14 cellular contexts compared by ENCODE assay signal in genomic region chr2:190537765-190538164, GRCh38.
DNase-seq lines count a peak whose midpoint lies in the region; ATAC-seq, FAIRE-seq and TF ChIP-seq lines count a peak whose summit lies in the region.
"Had no signal": no experiment of that assay in that cellular context is flagged by ENCODE, and none has a peak within 500 bp of the region (broad histone marks: within the 10 kb centered on the region; RNA-seq: fewer than 3 reads in every experiment).

No MANE protein-coding gene starts in this region.

- TF ChIP-seq POLR2A in H54 (IDR thresholded peaks at IDR 0.05; ENCODE audit: low read depth, low read length), result no peak

- H3K9me3 ChIP-seq in HEK293 (ENCODE audit: control insufficient read depth, insufficient read depth, low read depth, low read length), result no peaks in the 10 kb centered on the region
- H3K9me3 ChIP-seq: pancreas had no signal

- FAIRE-seq in H54 (lab: Jason Lieb, UNC), result no peak
- FAIRE-seq: pancreas had no signal

- TF ChIP-seq CTCF in AG10803 (conservative IDR thresholded peaks at IDR 0.05; ENCODE audit: low read length) (no peak), HEK293 (tag by site-specific recombination; IDR thresholded peaks at IDR 0.05) (no peak)

- CTCF ChIA-PET in HEK293 (lab: Yijun Ruan, JAX), result no interaction called here

- peaks cover 0 to 6% of the 10 kb centered on the region in 2 experiments; a peak in 1 of 3 replicates for H3K36me3 ChIP-seq in HEK293 (ENCODE audit: control insufficient read depth in 2 of 2, insufficient read depth in 1 of 2, low read length in 2 of 2)
- H3K36me3 ChIP-seq: pancreas had no signal

- POLR2A ChIA-PET in HEK293 (lab: Yijun Ruan, JAX), result no interaction called here

- no peak overlapping the region for H3K27ac ChIP-seq in HEK293 (ENCODE audit: extremely low read depth, low read depth, low read length)
- H3K27ac ChIP-seq: body of pancreas, pancreas had no signal

- ATAC-seq in GM18519 (IDR thresholded peaks at IDR 0.05; ENCODE audit: low FRiP score, unreplicated experiment) (no peak), HG03135 (IDR thresholded peaks at IDR 0.05; ENCODE audit: unreplicated experiment) (no peak)
- ATAC-seq: body of pancreas; pancreas; stimulated activated naive CD8-positive, alpha-beta T cell treated with anti-CD3 and anti-CD28 coated beads, Interleukin-15, amount 100 ng/mL, for 72 hours had no signal

- H3K4me1 ChIP-seq in HEK293 (ENCODE audit: control insufficient read depth, insufficient read depth, low read length), result no peaks in the 10 kb centered on the region

- H3K4me3 ChIP-seq in AG10803 (ENCODE audit: low read length) (no peak overlapping the region), HEK293 (ENCODE audit: low read depth, low read length) (no peak overlapping the region)
- H3K4me3 ChIP-seq: body of pancreas, pancreas had no signal

- peak; percentile 45 for DNase-seq in AG10803 (ENCODE audit: low read depth)
- peak; percentile 41 for DNase-seq in T1000 (lab: John Stamatoyannopoulos, UW)
- DNase-seq in glomerular visceral epithelial cell (ENCODE audit: extremely low spot score), result peak; percentile 39
- DNase-seq in H54 (ENCODE audit: insufficient read length, low spot score), result no peak
- no peak for DNase-seq in activated CD4-positive, alpha-beta T cell treated with anti-CD3 and anti-CD28 coated beads, Interleukin-2, amount 50 U/mL, for 1 hour
- DNase-seq: activated gamma-delta T cell treated with Interleukin-2 at 50 U/mL for 16 hours; body of pancreas; H9; NCI-H2107; pancreas; stimulated activated naive CD8-positive, alpha-beta T cell treated with anti-CD3 and anti-CD28 coated beads, Interleukin-15, amount 100 ng/mL, for 72 hours had no signal

TF ChIP-seq in HEK293, 187 proteins besides CTCF, POLR2A, EP300 and RAD21:
- TF ChIP-seq SETDB1 (IDR thresholded peaks at IDR 0.05; ENCODE audit: insufficient read length, low read length), result peak; percentile 59
- TF ChIP-seq, protein P1, sequence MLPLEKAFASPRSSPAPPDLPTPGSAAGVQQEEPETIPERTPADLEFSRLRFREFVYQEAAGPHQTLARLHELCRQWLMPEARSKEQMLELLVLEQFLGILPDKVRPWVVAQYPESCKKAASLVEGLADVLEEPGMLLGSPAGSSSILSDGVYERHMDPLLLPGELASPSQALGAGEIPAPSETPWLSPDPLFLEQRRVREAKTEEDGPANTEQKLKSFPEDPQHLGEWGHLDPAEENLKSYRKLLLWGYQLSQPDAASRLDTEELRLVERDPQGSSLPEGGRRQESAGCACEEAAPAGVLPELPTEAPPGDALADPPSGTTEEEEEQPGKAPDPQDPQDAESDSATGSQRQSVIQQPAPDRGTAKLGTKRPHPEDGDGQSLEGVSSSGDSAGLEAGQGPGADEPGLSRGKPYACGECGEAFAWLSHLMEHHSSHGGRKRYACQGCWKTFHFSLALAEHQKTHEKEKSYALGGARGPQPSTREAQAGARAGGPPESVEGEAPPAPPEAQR (tag by site-specific recombination; IDR thresholded peaks at IDR 0.05), result no peak
- TF ChIP-seq ZNF394 (tag by site-specific recombination; IDR thresholded peaks at IDR 0.05; ENCODE audit: borderline replicate concordance), result no peak
- no peak for TF ChIP-seq PRDM4 (tag by site-specific recombination; IDR thresholded peaks at IDR 0.05)
- TF ChIP-seq PRDM1 (tag by site-specific recombination; IDR thresholded peaks at IDR 0.05), result no peak
- TF ChIP-seq ZBTB20 (tag by site-specific recombination; IDR thresholded peaks at IDR 0.05), result no peak
- TF ChIP-seq ZNF423 (tag by site-specific recombination; IDR thresholded peaks at IDR 0.05), result no peak
- TF ChIP-seq OSR2 (tag by site-specific recombination; IDR thresholded peaks at IDR 0.05), result no peak
- TF ChIP-seq ZNF155 (tag by site-specific recombination; IDR thresholded peaks at IDR 0.05), result no peak
- peak; percentile 69 for TF ChIP-seq ZNF585B (tag by site-specific recombination; IDR thresholded peaks at IDR 0.05)
- no peak for TF ChIP-seq ZNF488 (tag by site-specific recombination; IDR thresholded peaks at IDR 0.05)

Comparison
In these comparisons a context has a peak if more than half of its experiments do, and no peak if none do; other contexts are left out.
1. DNase-seq: peak in AG10803 (single experiment), T1000 (single experiment) and glomerular visceral epithelial cell (single experiment); none in H54 (single experiment) and activated CD4-positive, alpha-beta T cell treated with anti-CD3 and anti-CD28 coated beads, Interleukin-2, amount 50 U/mL, for 1 hour (single experiment).